ENCODE assay signal across 37 cellular contexts in genomic region chr10:71355886-71356285, GRCh38.
"Had no signal": no experiment of that assay in that cellular context is flagged by ENCODE, and none has a peak within 500 bp of the region (broad histone marks: within the 10 kb centered on the region; RNA-seq: fewer than 3 reads in every experiment).

No MANE protein-coding gene starts in this region.

- DNase-seq: activated B cell treated with CpG ODN at 0.5 μM for 24 hours; activated CD4-positive, alpha-beta memory T cell treated with anti-CD3 and anti-CD28 coated beads, Interleukin-2, amount 10 ng/mL, durations not matched to agents 7 days and 5 days; activated CD4-positive, alpha-beta T cell treated with anti-CD3 and anti-CD28 coated beads for 1 hour; activated CD4-positive, alpha-beta T cell treated with anti-CD3 and anti-CD28 coated beads for 36 hours; activated CD4-positive, alpha-beta T cell treated with anti-CD3 and anti-CD28 coated beads for 48 hours; activated CD4-positive, alpha-beta T cell treated with anti-CD3 and anti-CD28 coated beads, Interleukin-2, amount 10 ng/mL, durations not matched to agents 7 days and 5 days; activated CD4-positive, alpha-beta T cell treated with anti-CD3 and anti-CD28 coated beads, Interleukin-2, amount 50 U/mL, for 48 hours; activated CD8-positive, alpha-beta memory T cell treated with anti-CD3 and anti-CD28 coated beads for 24 hours; activated CD8-positive, alpha-beta memory T cell treated with anti-CD3 and anti-CD28 coated beads, Interleukin-2, amount 10 ng/mL, durations not matched to agents 7 days and 5 days; activated CD8-positive, alpha-beta memory T cell treated with anti-CD3 and anti-CD28 coated beads, Interleukin-2, amount 50 U/mL, for 48 hours; activated CD8-positive, alpha-beta T cell treated with anti-CD3 and anti-CD28 coated beads, Interleukin-2, amount 10 ng/mL, durations not matched to agents 7 days and 5 days; activated effector memory CD4-positive, alpha-beta T cell treated with Interleukin-2 at 50 U/mL for 16 hours; activated gamma-delta T cell; activated naive CD4-positive, alpha-beta T cell treated with anti-CD3 and anti-CD28 coated beads, Interleukin-2, amount 10 ng/mL, durations not matched to agents 7 days and 5 days; activated naive CD4-positive, alpha-beta T cell treated with Interleukin-2 at 50 U/mL for 16 hours; activated naive CD8-positive, alpha-beta T cell treated with anti-CD3 and anti-CD28 coated beads, Interleukin-2, amount 10 ng/mL, durations not matched to agents 7 days and 5 days; activated naive CD8-positive, alpha-beta T cell treated with anti-CD3 and anti-CD28 coated beads, Interleukin-2, amount 50 U/mL, for 24 hours; activated T-cell treated with anti-CD3 and anti-CD28 coated beads, Interleukin-2, amount 50 U/mL, for 24 hours; activated T-cell treated with anti-CD3 and anti-CD28 coated beads, Interleukin-2, amount 50 U/mL, for 48 hours; amygdala; anterior cingulate cortex; brain microvascular endothelial cell; central memory CD4-positive, alpha-beta T cell; SW 1271; T-helper 1 cell; T-helper 2 cell; T-helper 9 cell had no signal

- H3K27ac Mint-ChIP-seq: activated B cell treated with CpG ODN at 0.5 μM for 24 hours; activated CD4-positive, alpha-beta memory T cell treated with anti-CD3 and anti-CD28 coated beads, Interleukin-2, amount 10 ng/mL, durations not matched to agents 7 days and 5 days; activated CD4-positive, alpha-beta T cell treated with anti-CD3 and anti-CD28 coated beads for 36 hours; activated CD4-positive, alpha-beta T cell treated with anti-CD3 and anti-CD28 coated beads, Interleukin-2, amount 10 ng/mL, durations not matched to agents 7 days and 5 days; activated CD8-positive, alpha-beta memory T cell treated with anti-CD3 and anti-CD28 coated beads, Interleukin-2, amount 10 ng/mL, durations not matched to agents 7 days and 5 days; activated CD8-positive, alpha-beta T cell treated with anti-CD3 and anti-CD28 coated beads, Interleukin-2, amount 10 ng/mL, durations not matched to agents 7 days and 5 days; activated naive CD4-positive, alpha-beta T cell treated with anti-CD3 and anti-CD28 coated beads, Interleukin-2, amount 10 ng/mL, durations not matched to agents 7 days and 5 days; activated naive CD4-positive, alpha-beta T cell treated with anti-CD3 and anti-CD28 coated beads, Interleukin-2, amount 50 U/mL, for 24 hours; activated naive CD8-positive, alpha-beta T cell; activated naive CD8-positive, alpha-beta T cell treated with anti-CD3 and anti-CD28 coated beads, Interleukin-2, amount 10 ng/mL, durations not matched to agents 7 days and 5 days; activated naive CD8-positive, alpha-beta T cell treated with anti-CD3 and anti-CD28 coated beads, Interleukin-2, amount 50 U/mL, for 24 hours; activated T-helper 2 cell treated with anti-CD3 and anti-CD28 coated beads, Interferon-gamma antibody, Interleukin-2, Interleukin-4, amounts not matched to agents 10 μg/mL and 5 μg/mL and 100 μg/mL, durations not matched to agents 14 hours and 24 hours and 36 hours; T-helper 1 cell treated with Interleukin-12 subunit alpha and Interleukin-12 subunit beta and Interleukin-4 antibody, amounts not matched to agents 30 μg/mL and 1 μg/mL, for 36 hours; T-helper 2 cell treated with Interferon-gamma antibody and Interleukin-4, amounts not matched to agents 5 μg/mL and 100 μg/mL, for 36 hours had no signal

- H3K4me1 Mint-ChIP-seq: activated CD4-positive, alpha-beta memory T cell treated with anti-CD3 and anti-CD28 coated beads, Interleukin-2, amount 10 ng/mL, durations not matched to agents 7 days and 5 days; activated CD4-positive, alpha-beta T cell treated with anti-CD3 and anti-CD28 coated beads for 36 hours; activated CD4-positive, alpha-beta T cell treated with anti-CD3 and anti-CD28 coated beads, Interleukin-2, amount 10 ng/mL, durations not matched to agents 7 days and 5 days; activated CD8-positive, alpha-beta memory T cell treated with anti-CD3 and anti-CD28 coated beads, Interleukin-2, amount 10 ng/mL, durations not matched to agents 7 days and 5 days; activated naive CD4-positive, alpha-beta T cell treated with anti-CD3 and anti-CD28 coated beads, Interleukin-2, amount 10 ng/mL, durations not matched to agents 7 days and 5 days; activated naive CD4-positive, alpha-beta T cell treated with anti-CD3 and anti-CD28 coated beads, Interleukin-2, amount 50 U/mL, for 24 hours had no signal

- H3K4me3 ChIP-seq: ascending aorta, breast epithelium had no signal

- H3K27me3 ChIP-seq: ascending aorta, brain microvascular endothelial cell, breast epithelium had no signal

- H3K27ac ChIP-seq: ascending aorta, brain microvascular endothelial cell, breast epithelium, VCaP had no signal

- H3K36me3 Mint-ChIP-seq: activated CD8-positive, alpha-beta memory T cell treated with anti-CD3 and anti-CD28 coated beads, Interleukin-2, amount 10 ng/mL, durations not matched to agents 7 days and 5 days; activated naive CD4-positive, alpha-beta T cell treated with anti-CD3 and anti-CD28 coated beads, Interleukin-2, amount 10 ng/mL, durations not matched to agents 7 days and 5 days; activated naive CD8-positive, alpha-beta T cell treated with anti-CD3 and anti-CD28 coated beads, Interleukin-2, amount 10 ng/mL, durations not matched to agents 7 days and 5 days had no signal

- H3K4me3 Mint-ChIP-seq: activated B cell treated with CpG ODN at 0.5 μM for 24 hours; activated CD4-positive, alpha-beta memory T cell treated with anti-CD3 and anti-CD28 coated beads, Interleukin-2, amount 10 ng/mL, durations not matched to agents 7 days and 5 days; activated CD4-positive, alpha-beta T cell treated with anti-CD3 and anti-CD28 coated beads for 36 hours; activated CD4-positive, alpha-beta T cell treated with anti-CD3 and anti-CD28 coated beads, Interleukin-2, amount 10 ng/mL, durations not matched to agents 7 days and 5 days; activated CD8-positive, alpha-beta memory T cell treated with anti-CD3 and anti-CD28 coated beads, Interleukin-2, amount 10 ng/mL, durations not matched to agents 7 days and 5 days; activated CD8-positive, alpha-beta T cell treated with anti-CD3 and anti-CD28 coated beads, Interleukin-2, amount 10 ng/mL, durations not matched to agents 7 days and 5 days; activated naive CD4-positive, alpha-beta T cell treated with anti-CD3 and anti-CD28 coated beads, Interleukin-2, amount 10 ng/mL, durations not matched to agents 7 days and 5 days; activated naive CD4-positive, alpha-beta T cell treated with anti-CD3 and anti-CD28 coated beads, Interleukin-2, amount 50 U/mL, for 24 hours; activated naive CD8-positive, alpha-beta T cell; activated naive CD8-positive, alpha-beta T cell treated with anti-CD3 and anti-CD28 coated beads, Interleukin-2, amount 10 ng/mL, durations not matched to agents 7 days and 5 days; activated naive CD8-positive, alpha-beta T cell treated with anti-CD3 and anti-CD28 coated beads, Interleukin-2, amount 50 U/mL, for 24 hours; activated T-cell treated with anti-CD3 and anti-CD28 coated beads, Interleukin-2, amount 50 U/mL, for 24 hours; T-helper 1 cell treated with Interleukin-12 subunit alpha and Interleukin-12 subunit beta and Interleukin-4 antibody, amounts not matched to agents 30 μg/mL and 1 μg/mL, for 36 hours; T-helper 2 cell treated with Interferon-gamma antibody and Interleukin-4, amounts not matched to agents 5 μg/mL and 100 μg/mL, for 36 hours had no signal

- H3K9me3 ChIP-seq: ascending aorta, breast epithelium had no signal

- FAIRE-seq: TTC549 had no signal

- H3K9me3 Mint-ChIP-seq: activated B cell treated with CpG ODN at 0.5 μM for 24 hours; activated CD4-positive, alpha-beta memory T cell treated with anti-CD3 and anti-CD28 coated beads, Interleukin-2, amount 10 ng/mL, durations not matched to agents 7 days and 5 days; activated CD4-positive, alpha-beta T cell treated with anti-CD3 and anti-CD28 coated beads, Interleukin-2, amount 10 ng/mL, durations not matched to agents 7 days and 5 days; activated naive CD4-positive, alpha-beta T cell treated with anti-CD3 and anti-CD28 coated beads, Interleukin-2, amount 10 ng/mL, durations not matched to agents 7 days and 5 days; activated naive CD4-positive, alpha-beta T cell treated with anti-CD3 and anti-CD28 coated beads, Interleukin-2, amount 50 U/mL, for 24 hours; activated naive CD8-positive, alpha-beta T cell treated with anti-CD3 and anti-CD28 coated beads, Interleukin-2, amount 10 ng/mL, durations not matched to agents 7 days and 5 days; activated naive CD8-positive, alpha-beta T cell treated with anti-CD3 and anti-CD28 coated beads, Interleukin-2, amount 50 U/mL, for 24 hours; activated T-cell treated with anti-CD3 and anti-CD28 coated beads, Interleukin-2, amount 50 U/mL, for 24 hours; activated T-helper 2 cell treated with anti-CD3 and anti-CD28 coated beads, Interferon-gamma antibody, Interleukin-2, Interleukin-4, amounts not matched to agents 10 μg/mL and 5 μg/mL and 100 μg/mL, durations not matched to agents 14 hours and 24 hours and 36 hours; T-helper 1 cell treated with Interleukin-12 subunit alpha and Interleukin-12 subunit beta and Interleukin-4 antibody, amounts not matched to agents 30 μg/mL and 1 μg/mL, for 36 hours; T-helper 2 cell treated with Interferon-gamma antibody and Interleukin-4, amounts not matched to agents 5 μg/mL and 100 μg/mL, for 36 hours had no signal

- H3K4me1 ChIP-seq: ascending aorta, breast epithelium had no signal

- H3K27me3 Mint-ChIP-seq: activated B cell treated with CpG ODN at 0.5 μM for 24 hours; activated CD4-positive, alpha-beta memory T cell treated with anti-CD3 and anti-CD28 coated beads, Interleukin-2, amount 10 ng/mL, durations not matched to agents 7 days and 5 days; activated CD4-positive, alpha-beta T cell treated with anti-CD3 and anti-CD28 coated beads for 36 hours; activated CD4-positive, alpha-beta T cell treated with anti-CD3 and anti-CD28 coated beads, Interleukin-2, amount 10 ng/mL, durations not matched to agents 7 days and 5 days; activated CD8-positive, alpha-beta memory T cell treated with anti-CD3 and anti-CD28 coated beads, Interleukin-2, amount 10 ng/mL, durations not matched to agents 7 days and 5 days; activated naive CD4-positive, alpha-beta T cell treated with anti-CD3 and anti-CD28 coated beads, Interleukin-2, amount 10 ng/mL, durations not matched to agents 7 days and 5 days; activated naive CD4-positive, alpha-beta T cell treated with anti-CD3 and anti-CD28 coated beads, Interleukin-2, amount 50 U/mL, for 24 hours; activated naive CD8-positive, alpha-beta T cell; activated naive CD8-positive, alpha-beta T cell treated with anti-CD3 and anti-CD28 coated beads, Interleukin-2, amount 10 ng/mL, durations not matched to agents 7 days and 5 days; activated naive CD8-positive, alpha-beta T cell treated with anti-CD3 and anti-CD28 coated beads, Interleukin-2, amount 50 U/mL, for 24 hours; activated T-cell treated with anti-CD3 and anti-CD28 coated beads, Interleukin-2, amount 50 U/mL, for 24 hours had no signal

- H3K36me3 ChIP-seq: brain microvascular endothelial cell, breast epithelium had no signal

- ATAC-seq: activated CD4-positive, alpha-beta T cell treated with anti-CD3 and anti-CD28 coated beads for 36 hours; activated CD4-positive, CD25-positive, alpha-beta regulatory T cell treated with anti-CD3 and anti-CD28 coated beads, Interleukin-2, amount 50 U/mL, for 24 hours; activated CD8-positive, alpha-beta memory T cell treated with anti-CD3 and anti-CD28 coated beads, Interleukin-2, amount 10 ng/mL, durations not matched to agents 7 days and 5 days; activated CD8-positive, alpha-beta T cell treated with anti-CD3 and anti-CD28 coated beads, Interleukin-2, amount 10 ng/mL, durations not matched to agents 7 days and 5 days; activated naive CD8-positive, alpha-beta T cell treated with anti-CD3 and anti-CD28 coated beads, Interleukin-2, amount 50 U/mL, for 24 hours had no signal
